In genomic region chr2:15951936-15952335, GRCh38 we compare ENCODE assay signal across 1 cellular context. TPM values are rescaled to one million over a fixed set of nuclear protein-coding genes. Genes with fewer than 3 reads are reported as not detected.
"Had no signal": no experiment of that assay in that cellular context is flagged by ENCODE, and none has a peak within 500 bp of the region (broad histone marks: within the 10 kb centered on the region; RNA-seq: fewer than 3 reads in every experiment).

No MANE protein-coding gene starts in this region.

RNA-seq across cellular contexts. Expression of gene MYCN, which starts 11.6 kb away (rescaled TPM):
- polyA plus RNA-seq: naive thymus-derived CD8-positive, alpha-beta T cell had no signal
